Comparison of ENCODE assay signal across 17 cellular contexts in the genomic region with DNA sequence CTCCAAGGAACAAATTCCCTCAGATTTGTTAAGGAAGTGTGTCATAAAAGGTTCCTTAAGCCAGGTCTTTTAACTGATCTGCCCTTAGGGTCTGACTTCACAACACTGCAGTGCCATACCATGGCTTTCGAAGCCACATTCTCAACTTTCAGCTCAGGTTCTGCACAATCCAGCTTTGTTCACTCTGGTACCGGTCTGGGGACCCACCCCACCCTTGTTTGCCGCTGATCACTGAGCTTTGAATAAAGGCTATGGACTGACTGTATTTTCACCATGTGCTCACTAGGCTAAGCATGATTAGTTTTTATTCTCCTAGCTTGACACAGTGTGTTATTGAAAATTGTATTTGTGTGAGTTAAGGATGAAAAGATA. TPM values are rescaled to one million over a fixed set of nuclear protein-coding genes. Genes with fewer than 3 reads are reported as not detected.
A peak's percentile ranks its signal among the peaks of the same experiment; 100 is the strongest.
DNase-seq lines count a peak whose midpoint lies in the region; ATAC-seq, FAIRE-seq and TF ChIP-seq lines count a peak whose summit lies in the region.
"Had no signal": no experiment of that assay in that cellular context is flagged by ENCODE, and none has a peak within 500 bp of the region (broad histone marks: within the 10 kb centered on the region; RNA-seq: fewer than 3 reads in every experiment).

No MANE protein-coding gene starts in this region.

- no peak overlapping the region for H3K23ac ChIP-seq in mesenchymal stem cell (ENCODE audit: low read length in 2 of 2)

- H4K91ac ChIP-seq in mesenchymal stem cell (ENCODE audit: low read length), result no peak overlapping the region

- no peak overlapping the region for H3K4me2 ChIP-seq in GM23338
- H3K4me2 ChIP-seq in GM12878 (ENCODE audit: control insufficient read depth, insufficient read depth), result peak overlapping the region; percentile 71
- H3K4me2 ChIP-seq in mesenchymal stem cell (ENCODE audit: low read length, poor library complexity, severe bottlenecking), result no peak overlapping the region

- SMC1A ChIA-PET in GM12878 (lab: Charles Lee; ENCODE audit: uncharacterized antibody, unreplicated experiment), result interaction anchor here (1.0 to 2.4 kb wide), 5 partner anchors 10 to 22 kb away, joined by 4 to 14 read pairs (median 5); no protein-coding TSS in a partner anchor

- intact Hi-C loops in GM12878 (cut with micrococcal nuclease; ENCODE audit: unreplicated experiment), result no loop called here

- no peak overlapping the region for H3K14ac ChIP-seq in mesenchymal stem cell (ENCODE audit: low read length in 2 of 2)

- no peak for TF ChIP-seq EP300 in GM12878 (IDR thresholded peaks at IDR 0.05; ENCODE audit: borderline replicate concordance in 1 of 2, control insufficient read depth in 1 of 2, low read depth in 2 of 2, low read length in 2 of 2)

- 56% methylated on average over 3 of the region's 3 CpGs for WGBS in GM12878 (ENCODE audit: insufficient coverage, insufficient replicate concordance, low lambda C conversion rate, missing lambda C conversion rate)
- WGBS in mesenchymal stem cell, result 83% methylated on average over 2 of the region's 3 CpGs

- DNase-seq in GM23338 (ENCODE audit: low spot score) (no peak), GM12878 (ENCODE audit: low read depth, low spot score) (no peak), mesenchymal stem cell (no peak), AG20443 (ENCODE audit: low spot score) (no peak), Peyer's patch (no peak)
- no peak for DNase-seq in stimulated activated naive B cell treated with anti-CD40 and anti-IgM and Interleukin-4, amounts not matched to agents 10 μg/mL and 1 μg/mL and 100 μg/mL, for 72 hours
- no peak for DNase-seq in activated naive CD8-positive, alpha-beta T cell treated with anti-CD3 and anti-CD28 coated beads, Interleukin-2, amount 50 U/mL, for 24 hours
- DNase-seq: activated CD4-positive, CD25-positive, alpha-beta regulatory T cell; cerebellar nuclear complex; heart right ventricle; left colon; NCI-H187; NCI-H748 treated with DMSO at 0.1 percent for 48 hours; stimulated activated CD4-positive, alpha-beta T cell treated with anti-CD3 and anti-CD28 coated beads, Interleukin-12 subunit alpha, Interleukin-12 subunit beta, amount 100 ng/mL, for 4 hours had no signal

- peaks cover 9% of the 10 kb centered on the region; the same call in 2 of the 3 replicates for H3K4me1 Mint-ChIP-seq in GM23338
- H3K4me1 Mint-ChIP-seq in stimulated activated naive B cell treated with anti-CD40 and anti-IgM and Interleukin-4, amounts not matched to agents 10 μg/mL and 1 μg/mL and 100 μg/mL, for 72 hours, result peaks cover 35 to 68% of the 10 kb centered on the region in 2 donors
- H3K4me1 Mint-ChIP-seq in activated naive CD8-positive, alpha-beta T cell treated with anti-CD3 and anti-CD28 coated beads, Interleukin-2, amount 50 U/mL, for 24 hours, result peaks cover 36% of the 10 kb centered on the region

- H3K9me3 Mint-ChIP-seq in GM23338, result no peaks in the 10 kb centered on the region
- no peaks in the 10 kb centered on the region for H3K9me3 Mint-ChIP-seq in stimulated activated naive B cell treated with anti-CD40 and anti-IgM and Interleukin-4, amounts not matched to agents 10 μg/mL and 1 μg/mL and 100 μg/mL, for 72 hours
- no peaks in the 10 kb centered on the region for H3K9me3 Mint-ChIP-seq in activated naive CD8-positive, alpha-beta T cell treated with anti-CD3 and anti-CD28 coated beads, Interleukin-2, amount 50 U/mL, for 24 hours

- H3K4me1 ChIP-seq in GM23338 (ENCODE audit: insufficient read depth) (no peaks in the 10 kb centered on the region), GM12878 (ENCODE audit: control insufficient read depth, insufficient read depth, low read length) (peaks cover 26% of the 10 kb centered on the region), mesenchymal stem cell (ENCODE audit: control insufficient read depth, insufficient read depth, low read depth, low read length) (peaks cover 5% of the 10 kb centered on the region), Peyer's patch (peaks cover 0 to 10% (median 0%) of the 10 kb centered on the region in 4 donors)

- H2BK120ac ChIP-seq in mesenchymal stem cell (ENCODE audit: low read depth, low read length), result no peak overlapping the region

- H2AK5ac ChIP-seq in mesenchymal stem cell (ENCODE audit: low read length, severe bottlenecking), result no peak overlapping the region

- no peak for TF ChIP-seq RAD21 in GM12878 (IDR thresholded peaks at IDR 0.05; ENCODE audit: insufficient read depth, low read depth, low read length)

- no peaks in the 10 kb centered on the region for H3F3A ChIP-seq in GM23338 (replicated peaks; ENCODE audit: low read depth)

- H4K8ac ChIP-seq in mesenchymal stem cell (ENCODE audit: low read length), result no peak overlapping the region

- H3K4ac ChIP-seq in mesenchymal stem cell (ENCODE audit: low read depth in 1 of 2, low read length in 2 of 2), result no peak overlapping the region

- peaks cover 23% of the 10 kb centered on the region for H3K79me1 ChIP-seq in mesenchymal stem cell (replicated peaks; ENCODE audit: low read length, poor library complexity, severe bottlenecking)

- RAD21 ChIA-PET in GM12878 (lab: Charles Lee; ENCODE audit: unreplicated experiment), result interaction anchor here (1.1 kb wide), 1 partner anchor 33 kb away, joined by 5 read pairs; no protein-coding TSS in a partner anchor

- H3K9ac ChIP-seq in GM12878 (ENCODE audit: control insufficient read depth, insufficient read depth, low read length) (no peak overlapping the region), mesenchymal stem cell (ENCODE audit: low read length) (peak overlapping the region; percentile 59)

- H3K27me3 ChIP-seq in GM23338 (ENCODE audit: insufficient read depth) (no peaks in the 10 kb centered on the region), GM12878 (replicated peaks in 1 of 2; ENCODE audit: control insufficient read depth in 2 of 2, insufficient read depth in 2 of 2, low read length in 1 of 2) (no peaks in the 10 kb centered on the region), mesenchymal stem cell (ENCODE audit: control insufficient read depth in 1 of 2, insufficient read depth in 1 of 2, low read length in 2 of 2) (no peaks in the 10 kb centered on the region), Peyer's patch (no peaks in the 10 kb centered on the region)
- H3K27me3 ChIP-seq: heart right ventricle had no signal

- no peak overlapping the region for H3K18ac ChIP-seq in mesenchymal stem cell (ENCODE audit: low read depth in 1 of 2, low read length in 2 of 2)

- peak overlapping the region in 1 of 2 experiments; percentile 54 for H2BK12ac ChIP-seq in mesenchymal stem cell (ENCODE audit: low read length in 2 of 2)

- H3K79me2 ChIP-seq in GM23338 (replicated peaks; ENCODE audit: insufficient read depth) (peaks cover 20% of the 10 kb centered on the region), GM12878 (ENCODE audit: control insufficient read depth, insufficient read depth, low read length) (peaks cover 43% of the 10 kb centered on the region)

- no peak overlapping the region for H2BK15ac ChIP-seq in mesenchymal stem cell (ENCODE audit: low read depth, poor library complexity, severe bottlenecking)

- no peak for TF ChIP-seq POLR2A in GM12878 (IDR thresholded peaks at IDR 0.05; ENCODE audit: low read depth, low read length)
- TF ChIP-seq POLR2A in Peyer's patch (IDR thresholded peaks at IDR 0.05), result no peak

- ATAC-seq in GM23338 (peak; percentile 30; the same call in 1 of the 3 replicates), GM12878 (no peak)
- ATAC-seq in stimulated activated naive B cell treated with anti-CD40 and anti-IgM and Interleukin-4, amounts not matched to agents 10 μg/mL and 1 μg/mL and 100 μg/mL, for 72 hours (replicated peaks), result peak; percentile 18 to 21
- no peak for ATAC-seq in activated naive CD8-positive, alpha-beta T cell treated with anti-CD3 and anti-CD28 coated beads, Interleukin-2, amount 50 U/mL, for 24 hours
- ATAC-seq: left colon had no signal

- in situ Hi-C loops in GM12878 (cut with MboI), result no loop called here

- peaks cover 2% of the 10 kb centered on the region for H3K27me3 Mint-ChIP-seq in GM23338 (ENCODE audit: insufficient read depth, low read depth, poor library complexity)
- no peaks in the 10 kb centered on the region for H3K27me3 Mint-ChIP-seq in stimulated activated naive B cell treated with anti-CD40 and anti-IgM and Interleukin-4, amounts not matched to agents 10 μg/mL and 1 μg/mL and 100 μg/mL, for 72 hours
- no peaks in the 10 kb centered on the region for H3K27me3 Mint-ChIP-seq in activated naive CD8-positive, alpha-beta T cell treated with anti-CD3 and anti-CD28 coated beads, Interleukin-2, amount 50 U/mL, for 24 hours

- no TSS peak for BruUV-seq in GM12878 (replicated peaks; lab: Mats Ljungman, UMichigan)

- no peak overlapping the region for H3K27ac Mint-ChIP-seq in GM23338
- peak overlapping the region; percentile 86 for H3K27ac Mint-ChIP-seq in stimulated activated naive B cell treated with anti-CD40 and anti-IgM and Interleukin-4, amounts not matched to agents 10 μg/mL and 1 μg/mL and 100 μg/mL, for 72 hours
- no peak overlapping the region for H3K27ac Mint-ChIP-seq in activated naive CD8-positive, alpha-beta T cell treated with anti-CD3 and anti-CD28 coated beads, Interleukin-2, amount 50 U/mL, for 24 hours

- no peak overlapping the region for H3K4me3 ChIP-seq in GM23338
- no peak overlapping the region for H3K4me3 ChIP-seq in GM12878
- H3K4me3 ChIP-seq in mesenchymal stem cell (ENCODE audit: insufficient read depth in 1 of 2, low read depth in 1 of 2, low read length in 2 of 2), result no peak overlapping the region
- no peak overlapping the region for H3K4me3 ChIP-seq in Peyer's patch
- H3K4me3 ChIP-seq: heart right ventricle, thoracic aorta had no signal

- no peak for FAIRE-seq in GM12878 (lab: Jason Lieb, UNC)
- FAIRE-seq: RCC 7860 had no signal

- H3K9me2 ChIP-seq in GM23338 (ENCODE audit: insufficient read depth), result no peaks in the 10 kb centered on the region

- H4K20me1 ChIP-seq in GM23338 (replicated peaks; ENCODE audit: insufficient read depth) (no peaks in the 10 kb centered on the region; the same call in 1 of the 2 replicates), GM12878 (ENCODE audit: control insufficient read depth, insufficient read depth) (no peaks in the 10 kb centered on the region)

- peaks cover 19% of the 10 kb centered on the region; the same call in 2 of the 3 replicates for H3K36me3 Mint-ChIP-seq in GM23338 (ENCODE audit: low read depth)
- peaks cover 25 to 32% of the 10 kb centered on the region in 2 donors for H3K36me3 Mint-ChIP-seq in stimulated activated naive B cell treated with anti-CD40 and anti-IgM and Interleukin-4, amounts not matched to agents 10 μg/mL and 1 μg/mL and 100 μg/mL, for 72 hours
- peaks cover 23% of the 10 kb centered on the region for H3K36me3 Mint-ChIP-seq in activated naive CD8-positive, alpha-beta T cell treated with anti-CD3 and anti-CD28 coated beads, Interleukin-2, amount 50 U/mL, for 24 hours (ENCODE audit: low read depth)

- no peak overlapping the region for H3K4me3 Mint-ChIP-seq in GM23338
- no peak overlapping the region for H3K4me3 Mint-ChIP-seq in stimulated activated naive B cell treated with anti-CD40 and anti-IgM and Interleukin-4, amounts not matched to agents 10 μg/mL and 1 μg/mL and 100 μg/mL, for 72 hours
- no peak overlapping the region for H3K4me3 Mint-ChIP-seq in activated naive CD8-positive, alpha-beta T cell treated with anti-CD3 and anti-CD28 coated beads, Interleukin-2, amount 50 U/mL, for 24 hours

- POLR2A ChIA-PET in GM12878 (lab: Charles Lee), result interaction anchor here (0.6 to 1.3 kb wide), 3 partner anchors 19 to 95 kb away, joined by 3 to 4 read pairs (median 3); no protein-coding TSS in a partner anchor

- H3K9me3 ChIP-seq in GM12878 (replicated peaks; ENCODE audit: control insufficient read depth, insufficient read depth, low read length), result no peaks in the 10 kb centered on the region
- H3K9me3 ChIP-seq in mesenchymal stem cell (ENCODE audit: control insufficient read depth, low read length), result no peaks in the 10 kb centered on the region
- H3K9me3 ChIP-seq in Peyer's patch, result no peaks in the 10 kb centered on the region
- H3K9me3 ChIP-seq: heart right ventricle, thoracic aorta had no signal

- no peak overlapping the region for H2AFZ ChIP-seq in GM23338
- no peak overlapping the region for H2AFZ ChIP-seq in GM12878 (ENCODE audit: control insufficient read depth, low read depth, low read length)
- no peak overlapping the region for H2AFZ ChIP-seq in mesenchymal stem cell (ENCODE audit: low read depth, low read length)

- no peak overlapping the region for H2BK5ac ChIP-seq in mesenchymal stem cell (ENCODE audit: low read depth, low read length, poor library complexity, severe bottlenecking)

- no peak for TF ChIP-seq CTCF in GM23338 (conservative IDR thresholded peaks at IDR 0.05; ENCODE audit: low read depth in 2 of 2)
- TF ChIP-seq CTCF in GM12878 (IDR thresholded peaks at IDR 0.05 in 2 of 3, conservative IDR thresholded peaks at IDR 0.05 in 1 of 3; ENCODE audit: control insufficient read depth in 2 of 3, extremely low read depth in 1 of 3, insufficient read depth in 1 of 3, low read depth in 3 of 3, low read length in 3 of 3), result no peak
- TF ChIP-seq CTCF in Peyer's patch (IDR thresholded peaks at IDR 0.05), result no peak

- H3K36me3 ChIP-seq in GM23338 (ENCODE audit: insufficient read depth) (no peaks in the 10 kb centered on the region), GM12878 (ENCODE audit: control insufficient read depth in 2 of 2, insufficient read depth in 2 of 2, low read length in 1 of 2) (peaks cover 3 to 16% of the 10 kb centered on the region in 2 experiments), mesenchymal stem cell (ENCODE audit: control insufficient read depth in 1 of 2, insufficient read depth in 2 of 2, low read depth in 1 of 2, low read length in 2 of 2) (peaks cover 8 to 50% of the 10 kb centered on the region in 2 experiments), Peyer's patch (peaks cover 0 to 43% (median 0%) of the 10 kb centered on the region in 3 donors)

- CTCF ChIA-PET in GM12878 (lab: Yijun Ruan, JAX), result interaction anchor here (1.0 to 3.2 kb wide), 6 partner anchors 10 to 44 kb away, joined by 3 to 11 read pairs (median 4); no protein-coding TSS in a partner anchor

- H3K27ac ChIP-seq in GM23338 (ENCODE audit: low read depth) (no peak overlapping the region), GM12878 (ENCODE audit: control insufficient read depth, insufficient read depth) (peak overlapping the region; percentile 30), mesenchymal stem cell (ENCODE audit: low read length, poor library complexity, severe bottlenecking) (no peak overlapping the region), Peyer's patch (no peak overlapping the region)
- H3K27ac ChIP-seq: epithelial cell of prostate, thoracic aorta had no signal

RNA-seq across cellular contexts. Expression of gene SNX1, which starts 15.9 kb away (rescaled TPM):
- total RNA-seq in GM23338 (2014; rRNA removed; shearing (Covaris generic)), result 27.5 and 33.3 TPM in 2 replicates
- polyA plus RNA-seq in GM23338 (2016; fragmentation: Nextera tagmentation; extraction: Ambion mirVana) (29.1 and 33.8 TPM in 2 replicates), GM12878 (2011; rRNA removed) (97.7 and 107 TPM in 2 replicates), GM12878 (2014; fragmentation: Illumina TruSeq; extraction: Trizol) (92.2 and 97.0 TPM in 2 replicates), GM12878 (2014; fragmentation: Nextera tagmentation; extraction: Ambion mirVana) (10 to 100 TPM; 17.8 to 32.3 TPM), GM12878 (2014; rRNA removed) (79.8 and 95.7 TPM in 2 replicates), GM12878 (2016; fragmentation: Nextera tagmentation; extraction: Ambion mirVana) (100 to 1,000 TPM; 113 TPM)
- 73.0 and 74.8 TPM in 2 replicates for total RNA-seq in GM12878 (2013; cell fraction: nucleolus; rRNA removed)
- total RNA-seq in GM12878 (2014; rRNA removed) (31.7 and 47.7 TPM in 2 replicates), GM12878 (2014; rRNA removed; fragmentation: Illumina TruSeq; extraction: Trizol) (60.4 and 62.5 TPM in 2 replicates), GM12878 (2021) (107 and 115 TPM in 2 replicates), Peyer's patch (100 to 1,000 TPM in 1 of 4 donors, 10 to 100 TPM in 3; 65.6 to 122 (median 83.8) TPM)
- polyA plus RNA-seq in GM12878 (2011; ENCODE audit: low read depth), result 35.5 TPM
- 86.6 and 101 TPM in 2 replicates for polyA plus RNA-seq in GM12878 (2011; cell fraction: cytosol; rRNA removed)
- polyA plus RNA-seq in GM12878 (2011; cell fraction: nucleus; rRNA removed), result 133 and 168 TPM in 2 replicates
- 58.2 and 60.8 TPM in 2 replicates for polyA plus RNA-seq in GM12878 (2012)
- polyA minus RNA-seq in GM12878 (2011; rRNA and poly(A)+ RNA removed), result 70.5 and 78.2 TPM in 2 replicates
- polyA minus RNA-seq in GM12878 (2011; cell fraction: cytosol; rRNA and poly(A)+ RNA removed), result 24.1 and 30.9 TPM in 2 replicates
- polyA minus RNA-seq in GM12878 (2011; cell fraction: nucleus; rRNA and poly(A)+ RNA removed), result 29.1 and 41.5 TPM in 2 replicates
- polyA plus RNA-seq in mesenchymal stem cell (2013, experiment 1 of 2), result 65.3 TPM
- 56.2 TPM for polyA plus RNA-seq in mesenchymal stem cell (2013, experiment 2 of 2)

RNA-seq across cellular contexts. Expression of gene CIAO2A, which starts 18.0 kb away (rescaled TPM):
- 132 and 199 TPM in 2 replicates for total RNA-seq in GM23338 (2014; rRNA removed; shearing (Covaris generic))
- polyA plus RNA-seq in GM23338 (2016; fragmentation: Nextera tagmentation; extraction: Ambion mirVana), result 318 and 366 TPM in 2 replicates
- total RNA-seq in GM12878 (2013; cell fraction: nucleolus; rRNA removed), result 28.6 and 31.7 TPM in 2 replicates
- 169 and 200 TPM in 2 replicates for total RNA-seq in GM12878 (2014; rRNA removed)
- 159 and 160 TPM in 2 replicates for total RNA-seq in GM12878 (2014; rRNA removed; fragmentation: Illumina TruSeq; extraction: Trizol)
- 94.5 and 101 TPM in 2 replicates for total RNA-seq in GM12878 (2021)
- 57.0 TPM for polyA plus RNA-seq in GM12878 (2011; ENCODE audit: low read depth)
- polyA plus RNA-seq in GM12878 (2011; rRNA removed), result 209 and 341 TPM in 2 replicates
- 67.5 and 68.0 TPM in 2 replicates for polyA plus RNA-seq in GM12878 (2011; cell fraction: cytosol; rRNA removed)
- polyA plus RNA-seq in GM12878 (2011; cell fraction: nucleus; rRNA removed), result 38.7 and 42.2 TPM in 2 replicates
- 108 and 116 TPM in 2 replicates for polyA plus RNA-seq in GM12878 (2012)
- polyA plus RNA-seq in GM12878 (2014; fragmentation: Illumina TruSeq; extraction: Trizol), result 132 and 138 TPM in 2 replicates
- 100 to 1,000 TPM; 264 to 303 TPM for polyA plus RNA-seq in GM12878 (2014; fragmentation: Nextera tagmentation; extraction: Ambion mirVana)
- 164 and 198 TPM in 2 replicates for polyA plus RNA-seq in GM12878 (2014; rRNA removed)
- polyA plus RNA-seq in GM12878 (2016; fragmentation: Nextera tagmentation; extraction: Ambion mirVana), result 100 to 1,000 TPM; 399 to 400 TPM
- 15.3 and 17.4 TPM in 2 replicates for polyA minus RNA-seq in GM12878 (2011; rRNA and poly(A)+ RNA removed)
- polyA minus RNA-seq in GM12878 (2011; cell fraction: cytosol; rRNA and poly(A)+ RNA removed), result 13.8 and 19.2 TPM in 2 replicates
- polyA minus RNA-seq in GM12878 (2011; cell fraction: nucleus; rRNA and poly(A)+ RNA removed), result 7.9 and 11.5 TPM in 2 replicates
- 65.4 TPM for polyA plus RNA-seq in mesenchymal stem cell (2013, experiment 1 of 2)
- polyA plus RNA-seq in mesenchymal stem cell (2013, experiment 2 of 2), result 92.1 TPM
- 100 to 1,000 TPM in 1 of 4 donors, 10 to 100 TPM in 3; 56.3 to 137 (median 78.0) TPM for total RNA-seq in Peyer's patch

RNA-seq across cellular contexts. Expression of gene SNX22, which starts 39.9 kb away (rescaled TPM):
- total RNA-seq in GM23338 (2014; rRNA removed; shearing (Covaris generic)), result 1.9 and 5.7 TPM in 2 replicates
- polyA plus RNA-seq in GM23338 (2016; fragmentation: Nextera tagmentation; extraction: Ambion mirVana) (3.7 TPM in 2 replicates), GM12878 (2011; rRNA removed) (3.2 and 4.4 TPM in 2 replicates), GM12878 (2014; fragmentation: Illumina TruSeq; extraction: Trizol) (6.6 and 10.4 TPM in 2 replicates), GM12878 (2014; fragmentation: Nextera tagmentation; extraction: Ambion mirVana) (1 to 10 TPM; 6.3 to 6.8 TPM), GM12878 (2014; rRNA removed) (26.1 and 29.0 TPM in 2 replicates), GM12878 (2016; fragmentation: Nextera tagmentation; extraction: Ambion mirVana) (1 to 10 TPM; 6.4 to 6.9 TPM)
- total RNA-seq in GM12878 (2013; cell fraction: nucleolus; rRNA removed), result 19.1 and 22.5 TPM in 2 replicates
- total RNA-seq in GM12878 (2014; rRNA removed) (23.2 and 25.7 TPM in 2 replicates), GM12878 (2014; rRNA removed; fragmentation: Illumina TruSeq; extraction: Trizol) (11.1 and 12.2 TPM in 2 replicates), GM12878 (2021) (23.2 and 26.1 TPM in 2 replicates), Peyer's patch (10 to 100 TPM in 1 of 4 donors, under 1 TPM in 2, not detected in 1; 0.38 to 13.2 (median 0.40) TPM)
- 3.8 TPM for polyA plus RNA-seq in GM12878 (2011; ENCODE audit: low read depth)
- polyA plus RNA-seq in GM12878 (2011; cell fraction: cytosol; rRNA removed), result 8.4 and 9.9 TPM in 2 replicates
- polyA plus RNA-seq in GM12878 (2011; cell fraction: nucleus; rRNA removed), result 40.5 and 42.5 TPM in 2 replicates
- 7.4 and 8.1 TPM in 2 replicates for polyA plus RNA-seq in GM12878 (2012)
- 6.1 and 10.1 TPM in 2 replicates for polyA minus RNA-seq in GM12878 (2011; rRNA and poly(A)+ RNA removed)
- 1.6 and 2.0 TPM in 2 replicates for polyA minus RNA-seq in GM12878 (2011; cell fraction: cytosol; rRNA and poly(A)+ RNA removed)
- 13.7 and 25.9 TPM in 2 replicates for polyA minus RNA-seq in GM12878 (2011; cell fraction: nucleus; rRNA and poly(A)+ RNA removed)
- 0.03 TPM for polyA plus RNA-seq in mesenchymal stem cell (2013, experiment 1 of 2)
- 0.01 TPM for polyA plus RNA-seq in mesenchymal stem cell (2013, experiment 2 of 2)

RNA-seq across cellular contexts. Expression of gene PPIB, which starts 51.2 kb away (rescaled TPM):
- total RNA-seq in GM23338 (2014; rRNA removed; shearing (Covaris generic)), result 372 and 398 TPM in 2 replicates
- polyA plus RNA-seq in GM23338 (2016; fragmentation: Nextera tagmentation; extraction: Ambion mirVana) (870 and 887 TPM in 2 replicates), GM12878 (2011; rRNA removed) (281 and 344 TPM in 2 replicates), GM12878 (2014; fragmentation: Illumina TruSeq; extraction: Trizol) (284 and 570 TPM in 2 replicates), GM12878 (2014; fragmentation: Nextera tagmentation; extraction: Ambion mirVana) (100 to 1,000 TPM; 831 to 858 TPM), GM12878 (2014; rRNA removed) (393 and 399 TPM in 2 replicates), GM12878 (2016; fragmentation: Nextera tagmentation; extraction: Ambion mirVana) (100 to 1,000 TPM; 915 to 936 TPM)
- total RNA-seq in GM12878 (2013; cell fraction: nucleolus; rRNA removed), result 92.7 and 97.9 TPM in 2 replicates
- total RNA-seq in GM12878 (2014; rRNA removed) (336 and 349 TPM in 2 replicates), GM12878 (2014; rRNA removed; fragmentation: Illumina TruSeq; extraction: Trizol) (401 and 446 TPM in 2 replicates), GM12878 (2021) (404 and 424 TPM in 2 replicates), Peyer's patch (100 to 1,000 TPM; 120 to 244 (median 200) TPM)
- 388 TPM for polyA plus RNA-seq in GM12878 (2011; ENCODE audit: low read depth)
- 359 and 447 TPM in 2 replicates for polyA plus RNA-seq in GM12878 (2011; cell fraction: cytosol; rRNA removed)
- 184 and 201 TPM in 2 replicates for polyA plus RNA-seq in GM12878 (2011; cell fraction: nucleus; rRNA removed)
- polyA plus RNA-seq in GM12878 (2012), result 477 and 571 TPM in 2 replicates
- 248 and 256 TPM in 2 replicates for polyA minus RNA-seq in GM12878 (2011; rRNA and poly(A)+ RNA removed)
- 100 and 121 TPM in 2 replicates for polyA minus RNA-seq in GM12878 (2011; cell fraction: cytosol; rRNA and poly(A)+ RNA removed)
- polyA minus RNA-seq in GM12878 (2011; cell fraction: nucleus; rRNA and poly(A)+ RNA removed), result 23.7 and 44.3 TPM in 2 replicates
- 1,096 TPM for polyA plus RNA-seq in mesenchymal stem cell (2013, experiment 1 of 2)
- polyA plus RNA-seq in mesenchymal stem cell (2013, experiment 2 of 2), result 1,075 TPM

Comparison
In these comparisons a context has a peak if more than half of its experiments do, and no peak if none do; other contexts are left out.
1. ATAC-seq: peak in GM23338 (single experiment) and stimulated activated naive B cell treated with anti-CD40 and anti-IgM and Interleukin-4, amounts not matched to agents 10 μg/mL and 1 μg/mL and 100 μg/mL, for 72 hours (2 of 2); none in GM12878 (single experiment) and activated naive CD8-positive, alpha-beta T cell treated with anti-CD3 and anti-CD28 coated beads, Interleukin-2, amount 50 U/mL, for 24 hours (single experiment).